ENCODE assay signal across 9 cellular contexts in genomic region chr2:225274751-225275150, GRCh38.
DNase-seq lines count a peak whose midpoint lies in the region; ATAC-seq, FAIRE-seq and TF ChIP-seq lines count a peak whose summit lies in the region.
"Had no signal": no experiment of that assay in that cellular context is flagged by ENCODE, and none has a peak within 500 bp of the region (broad histone marks: within the 10 kb centered on the region; RNA-seq: fewer than 3 reads in every experiment).

No MANE protein-coding gene starts in this region.

- ATAC-seq in GM18867 (IDR thresholded peaks at IDR 0.05; ENCODE audit: unreplicated experiment) (peak; percentile 35), HG03469 (IDR thresholded peaks at IDR 0.05; ENCODE audit: unreplicated experiment) (peak; percentile 23)
- ATAC-seq: activated T-cell treated with anti-CD3 and anti-CD28 coated beads, Interleukin-2, amount 50 U/mL, for 72 hours had no signal

- H3K9ac ChIP-seq in OCI-LY3 (ENCODE audit: low read length): no peak overlapping the region; the same call in 1 of the 2 replicates

- intact Hi-C loops in ascending aorta (cut with DNase I): no loop called here

- H3K4me1 ChIP-seq in OCI-LY3 (ENCODE audit: low read length) (peaks cover 63% of the 10 kb centered on the region), ascending aorta (no peaks in the 10 kb centered on the region)

- H3K79me2 ChIP-seq in OCI-LY3 (ENCODE audit: low read length): no peaks in the 10 kb centered on the region

- peak overlapping the region; percentile 52 for H3K4me2 ChIP-seq in OCI-LY3 (ENCODE audit: low read length)

- H3K9me3 ChIP-seq in OCI-LY3 (ENCODE audit: insufficient read depth, low read length) (peaks cover 4% of the 10 kb centered on the region; the same call in 1 of the 2 replicates), ascending aorta (peaks cover 0 to 6% of the 10 kb centered on the region in 2 donors)

- no peak for FAIRE-seq in D721Med (lab: Jason Lieb, UNC)

- no peak for TF ChIP-seq CTCF in OCI-LY3 (IDR thresholded peaks at IDR 0.05; ENCODE audit: low read depth, low read length)
- TF ChIP-seq CTCF in ascending aorta (IDR thresholded peaks at IDR 0.05): no peak
- no peak for TF ChIP-seq CTCF in D721Med (IDR thresholded peaks at IDR 0.05; ENCODE audit: insufficient read depth, missing control alignments)

- peak overlapping the region; percentile 92 for H3K27ac ChIP-seq in OCI-LY3 (ENCODE audit: low read length)
- H3K27ac ChIP-seq in ascending aorta: no peak overlapping the region

- H4K20me1 ChIP-seq in OCI-LY3 (ENCODE audit: insufficient read depth, low read length): no peaks in the 10 kb centered on the region

- H3K4me3 ChIP-seq in OCI-LY3 (ENCODE audit: low read length) (no peak overlapping the region), ascending aorta (no peak overlapping the region)

- DNase-seq in kidney tubule cell (ENCODE audit: low spot score) (peak; percentile 54), NCI-H2227 treated with DMSO at 0.1 percent for 48 hours (lab: John Stamatoyannopoulos, UW) (no peak), ascending aorta (ENCODE audit: low spot score in 2 of 2) (no peak), HuH-7 (ENCODE audit: low spot score) (no peak), D721Med (ENCODE audit: insufficient read length, low spot score) (no peak)
- DNase-seq: activated T-cell treated with anti-CD3 and anti-CD28 coated beads, Interleukin-2, amount 50 U/mL, for 72 hours had no signal

- H3K27me3 ChIP-seq in OCI-LY3 (ENCODE audit: low read depth, low read length) (no peaks in the 10 kb centered on the region), ascending aorta (no peaks in the 10 kb centered on the region)

- no peak overlapping the region for H2AFZ ChIP-seq in OCI-LY3 (ENCODE audit: low read depth, low read length)

- H3K36me3 ChIP-seq in OCI-LY3 (replicated peaks; ENCODE audit: low read depth, low read length) (peaks cover 6% of the 10 kb centered on the region), ascending aorta (no peaks in the 10 kb centered on the region)
